In the genomic region with DNA sequence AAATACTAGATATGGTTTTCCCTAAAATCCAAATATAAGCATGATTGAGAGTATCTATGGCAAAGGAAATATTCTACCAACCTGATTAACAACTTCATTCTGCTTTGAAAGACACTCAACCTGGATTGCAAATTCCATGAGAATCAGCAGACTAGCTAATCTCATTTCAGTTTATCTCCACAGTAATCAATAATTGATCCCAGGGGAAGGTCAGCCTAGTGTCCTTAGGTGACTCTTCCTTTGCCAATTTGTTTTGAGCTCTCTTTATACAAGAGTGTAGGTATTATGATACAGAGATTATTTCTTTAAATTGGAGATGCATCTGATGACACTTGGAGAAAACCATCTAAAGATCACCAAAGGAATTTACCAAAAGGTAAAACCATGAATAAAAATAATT, we compare ENCODE assay signal across 1 cellular context.
TF ChIP-seq lines count a peak whose summit lies in the region.

No MANE protein-coding gene starts in this region.

TF ChIP-seq in HepG2, 621 proteins besides CTCF, POLR2A, EP300 and RAD21 (continued from another document):
- TF ChIP-seq, protein P1, sequence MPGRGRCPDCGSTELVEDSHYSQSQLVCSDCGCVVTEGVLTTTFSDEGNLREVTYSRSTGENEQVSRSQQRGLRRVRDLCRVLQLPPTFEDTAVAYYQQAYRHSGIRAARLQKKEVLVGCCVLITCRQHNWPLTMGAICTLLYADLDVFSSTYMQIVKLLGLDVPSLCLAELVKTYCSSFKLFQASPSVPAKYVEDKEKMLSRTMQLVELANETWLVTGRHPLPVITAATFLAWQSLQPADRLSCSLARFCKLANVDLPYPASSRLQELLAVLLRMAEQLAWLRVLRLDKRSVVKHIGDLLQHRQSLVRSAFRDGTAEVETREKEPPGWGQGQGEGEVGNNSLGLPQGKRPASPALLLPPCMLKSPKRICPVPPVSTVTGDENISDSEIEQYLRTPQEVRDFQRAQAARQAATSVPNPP (CRISPR knock-in tag; IDR thresholded peaks at IDR 0.05): no peak
- no peak for TF ChIP-seq U2AF1 (optimal IDR thresholded peaks at IDR 0.05; ENCODE audit: low read depth, low read length)
- TF ChIP-seq HNF4G (IDR thresholded peaks at IDR 0.05; ENCODE audit: borderline replicate concordance, low read depth, low read length): no peak
- no peak for TF ChIP-seq HNF4G (CRISPR knock-in tag; IDR thresholded peaks at IDR 0.05; ENCODE audit: borderline replicate concordance, low read depth)
- no peak for TF ChIP-seq E2F2 (CRISPR knock-in tag; IDR thresholded peaks at IDR 0.05; ENCODE audit: borderline replicate concordance)
- no peak for TF ChIP-seq CENPT (CRISPR knock-in tag; IDR thresholded peaks at IDR 0.05; ENCODE audit: low read depth)
